In genomic region chr12:64452559-64453329, GRCh38 we compare ENCODE assay signal across 8 cellular contexts. TPM values are rescaled to one million over a fixed set of nuclear protein-coding genes. Genes with fewer than 3 reads are reported as not detected.
DNase-seq lines count a peak whose midpoint lies in the region; TF ChIP-seq lines count a peak whose summit lies in the region.

No MANE protein-coding gene starts in this region.

- H3K36me3 ChIP-seq in neural cell (ENCODE audit: insufficient read depth, low read length): no peaks in the 10 kb centered on the region

- H3K4me3 Mint-ChIP-seq in activated CD4-positive, alpha-beta memory T cell treated with anti-CD3 and anti-CD28 coated beads, Interleukin-2, amount 10 ng/mL, durations not matched to agents 7 days and 5 days: peak overlapping the region; percentile 84

- no peaks in the 10 kb centered on the region for H3F3A ChIP-seq in neural cell (ENCODE audit: insufficient read depth, low read length, poor library complexity, severe bottlenecking)

- H3K9me3 ChIP-seq in neural cell (ENCODE audit: low read length): no peaks in the 10 kb centered on the region

- H2AFZ ChIP-seq in neural cell (ENCODE audit: low read depth, low read length): peak overlapping the region; percentile 80

- no peak for TF ChIP-seq POLR2A in NB4 (IDR thresholded peaks at IDR 0.05; ENCODE audit: extremely low read depth, insufficient read length)

- peaks cover 50% of the 10 kb centered on the region for H3K4me1 Mint-ChIP-seq in activated CD4-positive, alpha-beta memory T cell treated with anti-CD3 and anti-CD28 coated beads, Interleukin-2, amount 10 ng/mL, durations not matched to agents 7 days and 5 days

- CTCF ChIA-PET in activated CD4-positive, alpha-beta memory T cell treated with anti-CD3 and anti-CD28 coated beads, Interleukin-2, amount 10 ng/mL, durations not matched to agents 7 days and 5 days (lab: Charles Lee): no interaction called here

- H3K4me3 ChIP-seq in NB4 (ENCODE audit: low read depth, low read length) (peak overlapping the region; percentile 85), foreskin fibroblast (ENCODE audit: low read depth in 1 of 2, low read length in 2 of 2) (peak overlapping the region; percentile 87 to 99), neural cell (ENCODE audit: low read length) (peak overlapping the region; percentile 95)

- POLR2A ChIA-PET in activated CD4-positive, alpha-beta memory T cell treated with anti-CD3 and anti-CD28 coated beads, Interleukin-2, amount 10 ng/mL, durations not matched to agents 7 days and 5 days (lab: Charles Lee): interaction anchor here (0.8 to 1.1 kb wide), 2 partner anchors 17 to 49 kb away, joined by 3 to 4 read pairs; partner anchors contain the start of gene XPOT

- no peaks in the 10 kb centered on the region for H3K9me2 ChIP-seq in neural cell (ENCODE audit: insufficient read depth, low read length)

- peak overlapping the region; percentile 84 for H3K4me2 ChIP-seq in neural cell (ENCODE audit: low read length)

- no peak for TF ChIP-seq RAD21 in neural cell (conservative IDR thresholded peaks at IDR 0.05)

- H3K9me3 Mint-ChIP-seq in activated CD4-positive, alpha-beta memory T cell treated with anti-CD3 and anti-CD28 coated beads, Interleukin-2, amount 10 ng/mL, durations not matched to agents 7 days and 5 days: no peaks in the 10 kb centered on the region

- H3K9ac ChIP-seq in neural cell (ENCODE audit: low read length): peak overlapping the region; percentile 73

- peaks cover 33% of the 10 kb centered on the region for H3K79me2 ChIP-seq in neural cell (replicated peaks; ENCODE audit: insufficient read depth, low read length)

- no peaks in the 10 kb centered on the region for H4K20me1 ChIP-seq in neural cell (ENCODE audit: insufficient read depth)

- no peaks in the 10 kb centered on the region for H3K27me3 ChIP-seq in neural cell (ENCODE audit: insufficient read depth, low read depth, low read length)

- peak overlapping the region; percentile 35 for H3K27ac ChIP-seq in neural cell (ENCODE audit: low read length)

- no peak for TF ChIP-seq EP300 in neural cell (conservative IDR thresholded peaks at IDR 0.05; ENCODE audit: poor library complexity, severe bottlenecking)

- TF ChIP-seq CTCF in GM13976 (IDR thresholded peaks at IDR 0.05; ENCODE audit: borderline replicate concordance, control extremely low read depth, extremely low read depth, insufficient read depth, missing control alignments) (no peak), NB4 (IDR thresholded peaks at IDR 0.05; ENCODE audit: low read depth, low read length) (no peak), foreskin fibroblast (IDR thresholded peaks at IDR 0.05; ENCODE audit: low read depth, low read length) (no peak), neural cell (IDR thresholded peaks at IDR 0.05; ENCODE audit: poor library complexity, severe bottlenecking) (no peak)

- no peaks in the 10 kb centered on the region for H3K27me3 Mint-ChIP-seq in activated CD4-positive, alpha-beta memory T cell treated with anti-CD3 and anti-CD28 coated beads, Interleukin-2, amount 10 ng/mL, durations not matched to agents 7 days and 5 days

- in situ Hi-C loops in GM13976 (cut with MboI; ENCODE audit: low sequenced_read_pairs, unreplicated experiment): no loop called here

- peak overlapping the region; percentile 86 for H3K27ac Mint-ChIP-seq in activated CD4-positive, alpha-beta memory T cell treated with anti-CD3 and anti-CD28 coated beads, Interleukin-2, amount 10 ng/mL, durations not matched to agents 7 days and 5 days

- DNase-seq in AG08395 (ENCODE audit: low spot score): peak; percentile 64
- DNase-seq in GM13976 (ENCODE audit: low spot score): peak; percentile 25
- peak; percentile 72 for DNase-seq in NB4 (ENCODE audit: low read depth)
- no peak for DNase-seq in activated CD4-positive, alpha-beta memory T cell treated with anti-CD3 and anti-CD28 coated beads, Interleukin-2, amount 10 ng/mL, durations not matched to agents 7 days and 5 days
- DNase-seq in foreskin fibroblast: peak; percentile 71 to 80
- DNase-seq in stimulated activated CD4-positive, alpha-beta T cell treated with anti-CD3 and anti-CD28 coated beads, Interleukin-15, amount 100 ng/mL, for 24 hours: no peak
- no peak for DNase-seq in stimulated activated CD4-positive, alpha-beta T cell treated with anti-CD3 and anti-CD28 coated beads, Interleukin-2, amount 100 ng/mL, for 48 hours

- H3K36me3 Mint-ChIP-seq in activated CD4-positive, alpha-beta memory T cell treated with anti-CD3 and anti-CD28 coated beads, Interleukin-2, amount 10 ng/mL, durations not matched to agents 7 days and 5 days (ENCODE audit: low read depth): peaks cover 24% of the 10 kb centered on the region

TF ChIP-seq in neural cell, 6 proteins besides CTCF, POLR2A, EP300 and RAD21:
- TF ChIP-seq MXI1 (conservative IDR thresholded peaks at IDR 0.05; ENCODE audit: poor library complexity, severe bottlenecking): no peak
- no peak for TF ChIP-seq POLR2AphosphoS5 (IDR thresholded peaks at IDR 0.05)
- no peak for TF ChIP-seq EZH2 (IDR thresholded peaks at IDR 0.05; ENCODE audit: borderline replicate concordance, insufficient read depth, low read length, poor library complexity, severe bottlenecking)
- TF ChIP-seq SMC3 (conservative IDR thresholded peaks at IDR 0.05; ENCODE audit: poor library complexity): no peak
- TF ChIP-seq REST (IDR thresholded peaks at IDR 0.05; ENCODE audit: borderline replicate concordance): no peak
- TF ChIP-seq TAF1 (IDR thresholded peaks at IDR 0.05; ENCODE audit: low read depth): no peak

RNA-seq across cellular contexts. Expression of gene TBK1, which starts 0.8 kb away (rescaled TPM):
- total RNA-seq in activated CD4-positive, alpha-beta memory T cell treated with anti-CD3 and anti-CD28 coated beads, Interleukin-2, amount 10 ng/mL, durations not matched to agents 7 days and 5 days: 10 to 100 TPM; 34.1 to 36.0 TPM
- polyA plus RNA-seq in neural cell: 19.7 and 21.2 TPM in 2 replicates
- 24.1 and 30.2 TPM in 2 replicates for polyA minus RNA-seq in neural cell

RNA-seq across cellular contexts. Expression of gene XPOT, which starts 48.6 kb away (rescaled TPM):
- 100 to 1,000 TPM; 119 to 122 TPM for total RNA-seq in activated CD4-positive, alpha-beta memory T cell treated with anti-CD3 and anti-CD28 coated beads, Interleukin-2, amount 10 ng/mL, durations not matched to agents 7 days and 5 days
- polyA plus RNA-seq in neural cell: 46.7 and 50.8 TPM in 2 replicates
- polyA minus RNA-seq in neural cell: 48.7 and 54.8 TPM in 2 replicates

Comparison
In these comparisons a context has a peak if more than half of its experiments do, and no peak if none do; other contexts are left out.
1. DNase-seq: peak in AG08395 (single experiment), GM13976 (single experiment), NB4 (single experiment) and foreskin fibroblast (2 of 2); none in activated CD4-positive, alpha-beta memory T cell treated with anti-CD3 and anti-CD28 coated beads, Interleukin-2, amount 10 ng/mL, durations not matched to agents 7 days and 5 days (single experiment), stimulated activated CD4-positive, alpha-beta T cell treated with anti-CD3 and anti-CD28 coated beads, Interleukin-15, amount 100 ng/mL, for 24 hours (single experiment) and stimulated activated CD4-positive, alpha-beta T cell treated with anti-CD3 and anti-CD28 coated beads, Interleukin-2, amount 100 ng/mL, for 48 hours (0 of 2).
2. Peak in every context shown above with its lines, with median percentiles within 50 percentile points of each other: H3K4me3 ChIP-seq.